In the genomic region with DNA sequence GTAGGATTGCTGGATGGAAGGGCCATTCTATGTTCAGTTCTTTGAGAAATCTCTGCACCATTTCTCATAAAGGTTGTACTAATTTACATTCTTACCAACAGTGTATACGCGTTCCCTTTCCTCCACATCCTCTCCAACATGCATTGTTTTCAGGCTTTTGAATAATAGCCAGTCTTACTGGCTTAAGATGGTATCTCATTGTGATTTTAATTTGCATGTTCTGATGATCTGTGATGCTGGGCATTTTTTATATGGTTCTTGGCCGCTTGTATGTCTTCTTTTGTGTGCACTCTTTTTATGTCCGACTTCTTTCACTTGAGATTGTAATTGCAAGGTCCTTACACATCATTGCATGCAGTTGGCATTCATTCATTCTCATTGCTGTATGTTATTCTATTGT, we compare ENCODE assay signal across 23 cellular contexts. TPM values are rescaled to one million over a fixed set of nuclear protein-coding genes. Genes with fewer than 3 reads are reported as not detected.
A peak's percentile ranks its signal among the peaks of the same experiment; 100 is the strongest.
DNase-seq lines count a peak whose midpoint lies in the region; ATAC-seq, FAIRE-seq and TF ChIP-seq lines count a peak whose summit lies in the region.
"Had no signal": no experiment of that assay in that cellular context is flagged by ENCODE, and none has a peak within 500 bp of the region (broad histone marks: within the 10 kb centered on the region; RNA-seq: fewer than 3 reads in every experiment).

No MANE protein-coding gene starts in this region.

- BruUV-seq in GM12878 (replicated peaks; lab: Mats Ljungman, UMichigan) = TSS peak; percentile 27
- no TSS peak for BruUV-seq in endothelial cell of umbilical vein (replicated peaks; lab: Mats Ljungman, UMichigan)

- DNase-seq in HAP-1 (ENCODE audit: low spot score in 2 of 2) (peak; percentile 53 to 100), GM12878 (ENCODE audit: low read depth, low spot score) (no peak), endothelial cell of umbilical vein (ENCODE audit: low read depth, low spot score) (peak; percentile 36), GM19239 (ENCODE audit: insufficient read length, low spot score) (no peak), ACHN (no peak), T-helper 1 cell (no peak)
- DNase-seq: BE2C; C1 segment of cervical spinal cord; CD4-positive, alpha-beta memory T cell; CD4-positive, CD25-positive, alpha-beta regulatory T cell; CD8-positive, alpha-beta memory T cell; COR-L47; DMS 273 treated with DMSO at 0.1 percent for 48 hours; DMS153; DMS53; DMS79; DND-41; EL; GDM1 had no signal

- TF ChIP-seq EP300 in GM12878 (IDR thresholded peaks at IDR 0.05; ENCODE audit: borderline replicate concordance in 1 of 2, control insufficient read depth in 1 of 2, low read depth in 2 of 2, low read length in 2 of 2) = no peak

- no peak overlapping the region for H3K4me2 ChIP-seq in GM12878 (ENCODE audit: control insufficient read depth, insufficient read depth)
- H3K4me2 ChIP-seq in endothelial cell of umbilical vein (ENCODE audit: insufficient read depth, low read length) = no peak overlapping the region
- H3K4me2 ChIP-seq: A549 had no signal

- H3K4me1 ChIP-seq in HAP-1 (peaks cover 13% of the 10 kb centered on the region), GM12878 (ENCODE audit: control insufficient read depth, insufficient read depth, low read length) (peaks cover 2% of the 10 kb centered on the region), endothelial cell of umbilical vein (ENCODE audit: control insufficient read depth, extremely low read depth, insufficient read depth, low read length) (peaks cover 5% of the 10 kb centered on the region)
- H3K4me1 ChIP-seq: BE2C had no signal

- RAD21 ChIA-PET in GM12878 (lab: Charles Lee; ENCODE audit: unreplicated experiment) = no interaction called here

- H3K9me3 ChIP-seq in HAP-1 = no peaks in the 10 kb centered on the region
- no peaks in the 10 kb centered on the region; the same call in 2 of the 3 replicates for H3K9me3 ChIP-seq in GM12878 (replicated peaks; ENCODE audit: control insufficient read depth, insufficient read depth, low read length)
- H3K9me3 ChIP-seq in endothelial cell of umbilical vein (replicated peaks; ENCODE audit: control insufficient read depth, insufficient read depth, low read length) = no peaks in the 10 kb centered on the region
- H3K9me3 ChIP-seq: A549, BE2C had no signal

- H3K27me3 ChIP-seq in HAP-1 (ENCODE audit: low read depth) (no peaks in the 10 kb centered on the region), GM12878 (replicated peaks in 1 of 2; ENCODE audit: control insufficient read depth in 2 of 2, insufficient read depth in 2 of 2, low read length in 1 of 2) (no peaks in the 10 kb centered on the region), endothelial cell of umbilical vein (ENCODE audit: control insufficient read depth in 2 of 2, insufficient read depth in 2 of 2, low read length in 2 of 2) (no peaks in the 10 kb centered on the region)
- H3K27me3 ChIP-seq: BE2C, BLaER1 had no signal

- H2AFZ ChIP-seq in GM12878 (ENCODE audit: control insufficient read depth, low read depth, low read length) (no peak overlapping the region), endothelial cell of umbilical vein (ENCODE audit: low read depth, low read length) (no peak overlapping the region)

- H3K79me2 ChIP-seq in GM12878 (ENCODE audit: control insufficient read depth, insufficient read depth, low read length) (peaks cover 57% of the 10 kb centered on the region), endothelial cell of umbilical vein (ENCODE audit: control insufficient read depth, insufficient read depth, low read length) (peaks cover 12% of the 10 kb centered on the region)

- TF ChIP-seq RAD21 in GM12878 (IDR thresholded peaks at IDR 0.05; ENCODE audit: insufficient read depth, low read depth, low read length) = no peak

- TF ChIP-seq POLR2A in GM12878 (IDR thresholded peaks at IDR 0.05; ENCODE audit: low read depth, low read length) (no peak), endothelial cell of umbilical vein (IDR thresholded peaks at IDR 0.05; ENCODE audit: low read depth, low read length) (no peak)

- intact Hi-C loops in GM12878 (cut with micrococcal nuclease; ENCODE audit: unreplicated experiment) = loop anchor here (10.0 kb wide), 1 partner anchor 64 kb away; no protein-coding TSS in a partner anchor
- intact Hi-C loops in endothelial cell of umbilical vein (cut with micrococcal nuclease) = no loop called here

- POLR2A ChIA-PET in GM12878 (lab: Charles Lee) (no interaction called here), endothelial cell of umbilical vein (lab: Charles Lee) (no interaction called here)

- SMC1A ChIA-PET in GM12878 (lab: Charles Lee; ENCODE audit: uncharacterized antibody, unreplicated experiment) = no interaction called here

- TF ChIP-seq CTCF in GM12878 (IDR thresholded peaks at IDR 0.05 in 2 of 3, conservative IDR thresholded peaks at IDR 0.05 in 1 of 3; ENCODE audit: control insufficient read depth in 2 of 3, extremely low read depth in 1 of 3, insufficient read depth in 1 of 3, low read depth in 3 of 3, low read length in 3 of 3) (no peak), endothelial cell of umbilical vein (IDR thresholded peaks at IDR 0.05; ENCODE audit: extremely low read depth in 1 of 2, insufficient read depth in 1 of 2, low read depth in 1 of 2, low read length in 2 of 2) (no peak)

- in situ Hi-C loops in HAP-1 (cut with MboI; ENCODE audit: low sequenced_read_pairs) (no loop called here), GM12878 (cut with MboI) (no loop called here), ACHN (cut with HindIII; ENCODE audit: low pct_ligation_motif_present, low pct_unique_long_range_greater_than_20kb, low sequenced_read_pairs) (no loop called here)

- H3K9ac ChIP-seq in GM12878 (ENCODE audit: control insufficient read depth, insufficient read depth, low read length) = no peak overlapping the region
- no peak overlapping the region for H3K9ac ChIP-seq in endothelial cell of umbilical vein (replicated peaks; ENCODE audit: extremely low read depth, insufficient read depth, low read length)
- H3K9ac ChIP-seq: BLaER1 had no signal

- H3K4me3 ChIP-seq in HAP-1 (no peak overlapping the region), GM12878 (no peak overlapping the region), endothelial cell of umbilical vein (replicated peaks in 1 of 3; ENCODE audit: insufficient read depth in 1 of 3, low read depth in 1 of 3, low read length in 3 of 3) (no peak overlapping the region)
- H3K4me3 ChIP-seq: A549, BLaER1 had no signal

- H4K20me1 ChIP-seq in GM12878 (ENCODE audit: control insufficient read depth, insufficient read depth) (no peaks in the 10 kb centered on the region), endothelial cell of umbilical vein (replicated peaks; ENCODE audit: control insufficient read depth, extremely low read depth, insufficient read depth, low read length) (peaks cover 3% of the 10 kb centered on the region)

- no peaks in the 10 kb centered on the region for H3K9me1 ChIP-seq in endothelial cell of umbilical vein (replicated peaks; ENCODE audit: control insufficient read depth, extremely low read depth, insufficient read depth, low read length)

- no peak for ATAC-seq in GM12878
- ATAC-seq: A549 had no signal

- WGBS in GM12878 (ENCODE audit: insufficient coverage, insufficient replicate concordance, low lambda C conversion rate, missing lambda C conversion rate) = 73% methylated on average over 4 of the region's 4 CpGs

- no peaks in the 10 kb centered on the region for H3K36me3 ChIP-seq in HAP-1 (replicated peaks)
- peaks cover 0 to 15% of the 10 kb centered on the region in 2 experiments; a peak in 2 of 4 replicates for H3K36me3 ChIP-seq in GM12878 (ENCODE audit: control insufficient read depth in 2 of 2, insufficient read depth in 2 of 2, low read length in 1 of 2)
- no peaks in the 10 kb centered on the region for H3K36me3 ChIP-seq in endothelial cell of umbilical vein (ENCODE audit: control insufficient read depth in 2 of 2, extremely low read depth in 1 of 2, insufficient read depth in 2 of 2, low read length in 2 of 2)
- H3K36me3 ChIP-seq: BE2C had no signal

- CTCF ChIA-PET in GM12878 (lab: Yijun Ruan, JAX) (no interaction called here), endothelial cell of umbilical vein (lab: Charles Lee) (interaction anchor here (1.3 kb wide), 1 partner anchor 274 kb away, joined by 3 read pairs; no protein-coding TSS in a partner anchor)

- dilution Hi-C loops in endothelial cell of umbilical vein (cut with MboI; ENCODE audit: extremely low pct_ligation_motif_present, low sequenced_read_pairs) = no loop called here

- no peak for FAIRE-seq in GM12878 (lab: Jason Lieb, UNC)
- FAIRE-seq in endothelial cell of umbilical vein (lab: Jason Lieb, UNC) = peak; percentile 33
- no peak for FAIRE-seq in GM19239 (lab: Jason Lieb, UNC)
- FAIRE-seq: A549, GM12891 had no signal

- H3K27ac ChIP-seq in GM12878 (ENCODE audit: control insufficient read depth, insufficient read depth) (no peak overlapping the region), endothelial cell of umbilical vein (ENCODE audit: insufficient read depth, low read depth, low read length) (no peak overlapping the region)
- H3K27ac ChIP-seq: 22Rv1, A549, BLaER1 had no signal

RNA-seq across cellular contexts. Expression of gene CLIP2, which starts 11.7 kb away (rescaled TPM):
- total RNA-seq in GM12878 (2013; cell fraction: nucleolus; rRNA removed) = 143 and 165 TPM in 2 replicates
- total RNA-seq in GM12878 (2014; rRNA removed) = 22.0 and 26.3 TPM in 2 replicates
- total RNA-seq in GM12878 (2014; rRNA removed; fragmentation: Illumina TruSeq; extraction: Trizol) = 26.9 and 27.4 TPM in 2 replicates
- total RNA-seq in GM12878 (2021) = 52.9 and 56.3 TPM in 2 replicates
- polyA plus RNA-seq in GM12878 (2011; ENCODE audit: low read depth) = 9.8 TPM
- 6.1 and 10.4 TPM in 2 replicates for polyA plus RNA-seq in GM12878 (2011; rRNA removed)
- 14.3 and 15.7 TPM in 2 replicates for polyA plus RNA-seq in GM12878 (2011; cell fraction: cytosol; rRNA removed)
- polyA plus RNA-seq in GM12878 (2011; cell fraction: nucleus; rRNA removed) = 17.4 and 26.9 TPM in 2 replicates
- 29.2 and 33.1 TPM in 2 replicates for polyA plus RNA-seq in GM12878 (2012)
- 5.0 and 23.2 TPM in 2 replicates for polyA plus RNA-seq in GM12878 (2014; fragmentation: Illumina TruSeq; extraction: Trizol)
- under 1 TPM; 0.26 to 0.82 TPM for polyA plus RNA-seq in GM12878 (2014; fragmentation: Nextera tagmentation; extraction: Ambion mirVana)
- polyA plus RNA-seq in GM12878 (2014; rRNA removed) = 23.3 and 28.8 TPM in 2 replicates
- polyA plus RNA-seq in GM12878 (2016; fragmentation: Nextera tagmentation; extraction: Ambion mirVana) = 10 to 100 TPM; 14.8 to 18.9 TPM
- 15.9 and 30.9 TPM in 2 replicates for polyA minus RNA-seq in GM12878 (2011; rRNA and poly(A)+ RNA removed)
- polyA minus RNA-seq in GM12878 (2011; cell fraction: cytosol; rRNA and poly(A)+ RNA removed) = 18.5 and 19.4 TPM in 2 replicates
- 16.9 and 27.1 TPM in 2 replicates for polyA minus RNA-seq in GM12878 (2011; cell fraction: nucleus; rRNA and poly(A)+ RNA removed)
- 37.1 and 38.0 TPM in 2 replicates for total RNA-seq in endothelial cell of umbilical vein
- 8.1 and 8.3 TPM in 2 replicates for polyA plus RNA-seq in endothelial cell of umbilical vein
- polyA plus RNA-seq in endothelial cell of umbilical vein (2011; cell fraction: cytosol; rRNA removed) = 8.6 and 10.3 TPM in 2 replicates
- 12.8 and 13.4 TPM in 2 replicates for polyA plus RNA-seq in endothelial cell of umbilical vein (2011; cell fraction: nucleus; rRNA removed)
- polyA plus RNA-seq in endothelial cell of umbilical vein (2012) = 14.5 and 18.6 TPM in 2 replicates
- 16.3 and 16.4 TPM in 2 replicates for polyA minus RNA-seq in endothelial cell of umbilical vein
- 3.8 TPM for polyA minus RNA-seq in endothelial cell of umbilical vein (2011; cell fraction: cytosol; rRNA and poly(A)+ RNA removed)
- 11.4 and 21.5 TPM in 2 replicates for polyA minus RNA-seq in endothelial cell of umbilical vein (2011; cell fraction: nucleus; rRNA and poly(A)+ RNA removed)

RNA-seq across cellular contexts. Expression of gene RFC2, which starts 46.8 kb away (rescaled TPM):
- total RNA-seq in GM12878 (2013; cell fraction: nucleolus; rRNA removed) = 17.6 and 17.8 TPM in 2 replicates
- total RNA-seq in GM12878 (2014; rRNA removed) = 95.3 and 95.8 TPM in 2 replicates
- total RNA-seq in GM12878 (2014; rRNA removed; fragmentation: Illumina TruSeq; extraction: Trizol) = 87.5 and 91.9 TPM in 2 replicates
- 73.3 and 73.5 TPM in 2 replicates for total RNA-seq in GM12878 (2021)
- polyA plus RNA-seq in GM12878 (2011; ENCODE audit: low read depth) = 29.8 TPM
- polyA plus RNA-seq in GM12878 (2011; rRNA removed) = 47.0 and 69.3 TPM in 2 replicates
- 67.8 and 85.5 TPM in 2 replicates for polyA plus RNA-seq in GM12878 (2011; cell fraction: cytosol; rRNA removed)
- 18.8 and 27.6 TPM in 2 replicates for polyA plus RNA-seq in GM12878 (2011; cell fraction: nucleus; rRNA removed)
- 37.5 and 41.6 TPM in 2 replicates for polyA plus RNA-seq in GM12878 (2012)
- polyA plus RNA-seq in GM12878 (2014; fragmentation: Illumina TruSeq; extraction: Trizol) = 108 and 121 TPM in 2 replicates
- polyA plus RNA-seq in GM12878 (2014; fragmentation: Nextera tagmentation; extraction: Ambion mirVana) = 10 to 100 TPM; 25.8 to 45.2 TPM
- polyA plus RNA-seq in GM12878 (2014; rRNA removed) = 89.9 and 92.7 TPM in 2 replicates
- polyA plus RNA-seq in GM12878 (2016; fragmentation: Nextera tagmentation; extraction: Ambion mirVana) = 100 to 1,000 TPM; 135 to 145 TPM
- polyA minus RNA-seq in GM12878 (2011; rRNA and poly(A)+ RNA removed) = 85.6 and 92.8 TPM in 2 replicates
- 34.7 and 43.0 TPM in 2 replicates for polyA minus RNA-seq in GM12878 (2011; cell fraction: cytosol; rRNA and poly(A)+ RNA removed)
- polyA minus RNA-seq in GM12878 (2011; cell fraction: nucleus; rRNA and poly(A)+ RNA removed) = 12.7 and 23.5 TPM in 2 replicates
- 40.0 and 44.3 TPM in 2 replicates for total RNA-seq in endothelial cell of umbilical vein
- 17.8 and 24.4 TPM in 2 replicates for polyA plus RNA-seq in endothelial cell of umbilical vein
- polyA plus RNA-seq in endothelial cell of umbilical vein (2011; cell fraction: cytosol; rRNA removed) = 29.2 and 35.4 TPM in 2 replicates
- polyA plus RNA-seq in endothelial cell of umbilical vein (2011; cell fraction: nucleus; rRNA removed) = 17.6 and 18.0 TPM in 2 replicates
- polyA plus RNA-seq in endothelial cell of umbilical vein (2012) = 20.6 and 30.8 TPM in 2 replicates
- 32.7 and 46.1 TPM in 2 replicates for polyA minus RNA-seq in endothelial cell of umbilical vein
- polyA minus RNA-seq in endothelial cell of umbilical vein (2011; cell fraction: cytosol; rRNA and poly(A)+ RNA removed) = 52.8 TPM
- 8.2 and 13.6 TPM in 2 replicates for polyA minus RNA-seq in endothelial cell of umbilical vein (2011; cell fraction: nucleus; rRNA and poly(A)+ RNA removed)

Comparison
In these comparisons a context has a peak if more than half of its experiments do, and no peak if none do; other contexts are left out.
1. DNase-seq: peak in HAP-1 (2 of 2) and endothelial cell of umbilical vein (single experiment); none in GM12878 (single experiment), GM19239 (single experiment), ACHN (single experiment) and T-helper 1 cell (0 of 5).